In the genomic region with DNA sequence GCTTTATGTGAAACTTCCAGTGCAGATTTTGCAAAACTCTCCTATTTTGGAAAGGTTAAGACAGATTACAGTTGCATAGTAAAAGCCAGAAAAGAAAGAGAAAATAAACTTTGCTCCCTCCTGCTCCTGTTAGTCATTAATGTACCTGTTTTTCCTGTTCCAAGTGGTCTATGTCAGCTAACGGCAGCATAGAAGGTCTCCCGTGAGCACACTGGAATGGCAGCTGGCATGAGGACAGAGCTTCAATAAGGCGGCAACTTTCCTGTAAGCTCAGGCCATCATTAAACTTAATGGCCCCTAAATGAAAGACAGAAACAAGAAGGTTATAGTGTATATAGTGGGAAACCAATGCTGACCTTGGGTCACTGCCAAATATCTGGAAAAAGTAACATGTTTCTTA, we compare ENCODE assay signal across 32 cellular contexts. TPM values are rescaled to one million over a fixed set of nuclear protein-coding genes. Genes with fewer than 3 reads are reported as not detected.
DNase-seq lines count a peak whose midpoint lies in the region; ATAC-seq and TF ChIP-seq lines count a peak whose summit lies in the region.
"Had no signal": no experiment of that assay in that cellular context is flagged by ENCODE, and none has a peak within 500 bp of the region (broad histone marks: within the 10 kb centered on the region; RNA-seq: fewer than 3 reads in every experiment).

No MANE protein-coding gene starts in this region.

- TF ChIP-seq CTCF in Caco-2 (IDR thresholded peaks at IDR 0.05; ENCODE audit: insufficient read depth in 1 of 2, low read depth in 1 of 2, low read length in 1 of 2, severe bottlenecking in 1 of 2, unreplicated experiment in 1 of 2), result no peak
- no peak for TF ChIP-seq CTCF in Peyer's patch (IDR thresholded peaks at IDR 0.05)
- no peak for TF ChIP-seq CTCF in prostate gland (IDR thresholded peaks at IDR 0.05)
- TF ChIP-seq CTCF in WTC11 (IDR thresholded peaks at IDR 0.05), result no peak

- 44% methylated on average over 3 of the region's 3 CpGs for WGBS in prostate gland

- CTCF ChIA-PET in Caco-2 (lab: Charles Lee) (interaction anchor here (0.6 to 1.5 kb wide), 4 partner anchors 36 to 95 kb away, joined by 3 to 4 read pairs (median 4); a partner anchor contains a TSS), WTC11 (lab: Charles Lee) (interaction anchor here (1.8 kb wide), 1 partner anchor 158 kb away, joined by 6 read pairs; no protein-coding TSS in a partner anchor)

- TF ChIP-seq POLR2A in Peyer's patch (IDR thresholded peaks at IDR 0.05), result no peak
- no peak for TF ChIP-seq POLR2A in prostate gland (IDR thresholded peaks at IDR 0.05)

- POLR2A ChIA-PET in Caco-2 (lab: Charles Lee), result no interaction called here
- POLR2A ChIA-PET in WTC11 (lab: Charles Lee), result no interaction called here

- H3K27ac ChIP-seq in Peyer's patch (peak overlapping the region in 3 of 4 donors; percentile 8 to 69 (median 22)), prostate gland (peak overlapping the region in 1 of 2 donors; percentile 33)
- H3K27ac ChIP-seq: ascending aorta, vagina had no signal

- DNase-seq in Caco-2, result peak; percentile 53 to 61
- DNase-seq in Peyer's patch, result peak in 1 of 3 donors; percentile 60
- DNase-seq in kidney tubule cell (ENCODE audit: low spot score), result peak; percentile 38
- DNase-seq in prostate gland (ENCODE audit: low spot score), result peak; percentile 46
- DNase-seq in WTC11 (ENCODE audit: low spot score), result no peak
- DNase-seq in SIG-M5 (lab: John Stamatoyannopoulos, UW), result no peak
- no peak for DNase-seq in cerebellar nuclear complex (lab: John Stamatoyannopoulos, UW)
- DNase-seq: activated CD4-positive, alpha-beta T cell treated with anti-CD3 and anti-CD28 coated beads for 36 hours; activated CD8-positive, alpha-beta memory T cell treated with anti-CD3 and anti-CD28 coated beads for 24 hours; activated gamma-delta T cell; activated naive CD8-positive, alpha-beta T cell treated with anti-CD3 and anti-CD28 coated beads, Interleukin-2, amount 10 ng/mL, durations not matched to agents 7 days and 5 days; activated T-cell treated with anti-CD3 and anti-CD28 coated beads, Interleukin-2, amount 50 U/mL, for 1 hour; caudate nucleus; CD8-positive, alpha-beta T cell; DMS153; GDM1; KBM-7; MM.1S; NCI-H2029; NCI-H226; NCI-H748 treated with DMSO at 0.1 percent for 48 hours; posterior cingulate gyrus; SK-N-SH; stimulated activated naive CD4-positive, alpha-beta T cell treated with Interleukin-2 at 50 U/mL for 16 hours; T-helper 2 cell had no signal

- H3K4me3 ChIP-seq in Caco-2 (ENCODE audit: low read depth, low read length) (no peak overlapping the region), Peyer's patch (no peak overlapping the region), prostate gland (no peak overlapping the region)
- H3K4me3 ChIP-seq: ascending aorta, HAP-1, lung, vagina had no signal

- BruUV-seq in Caco-2 (replicated peaks; lab: Mats Ljungman, UMichigan), result no TSS peak

- H3K9me3 Mint-ChIP-seq in Caco-2 (ENCODE audit: unreplicated experiment) (no peaks in the 10 kb centered on the region), WTC11 (no peaks in the 10 kb centered on the region)
- H3K9me3 Mint-ChIP-seq: activated naive CD8-positive, alpha-beta T cell treated with anti-CD3 and anti-CD28 coated beads, Interleukin-2, amount 10 ng/mL, durations not matched to agents 7 days and 5 days; CD8-positive, alpha-beta T cell; dendritic cell treated with granulocyte-macrophage colony-stimulating factor and Interleukin-4, amounts not matched to agents 40 ng/mL and 50 ng/mL, for 4 days had no signal

- H3K36me3 Mint-ChIP-seq in Caco-2 (ENCODE audit: insufficient read depth, unreplicated experiment) (peaks cover 68% of the 10 kb centered on the region), WTC11 (peaks cover 38% of the 10 kb centered on the region)

- H3K9me3 ChIP-seq in Caco-2 (no peaks in the 10 kb centered on the region), Peyer's patch (no peaks in the 10 kb centered on the region), prostate gland (no peaks in the 10 kb centered on the region)
- H3K9me3 ChIP-seq: ascending aorta, HAP-1, SK-N-SH, vagina had no signal

- peak overlapping the region; percentile 47 for H3K4me3 Mint-ChIP-seq in Caco-2 (ENCODE audit: unreplicated experiment)
- H3K4me3 Mint-ChIP-seq in WTC11, result no peak overlapping the region
- H3K4me3 Mint-ChIP-seq: activated CD4-positive, alpha-beta T cell treated with anti-CD3 and anti-CD28 coated beads for 36 hours; activated naive CD8-positive, alpha-beta T cell treated with anti-CD3 and anti-CD28 coated beads, Interleukin-2, amount 10 ng/mL, durations not matched to agents 7 days and 5 days; B cell; CD8-positive, alpha-beta T cell; dendritic cell treated with granulocyte-macrophage colony-stimulating factor and Interleukin-4, amounts not matched to agents 40 ng/mL and 50 ng/mL, for 4 days had no signal

- peaks cover 14% of the 10 kb centered on the region for H3K4me1 ChIP-seq in Caco-2
- H3K4me1 ChIP-seq in Peyer's patch, result no peaks in the 10 kb centered on the region
- peaks cover 2% of the 10 kb centered on the region for H3K4me1 ChIP-seq in prostate gland (replicated peaks)
- H3K4me1 ChIP-seq: ascending aorta, HAP-1, vagina had no signal

- no peak for ATAC-seq in WTC11
- ATAC-seq in HG03095 (IDR thresholded peaks at IDR 0.05; ENCODE audit: unreplicated experiment), result no peak
- ATAC-seq: activated CD4-positive, alpha-beta T cell treated with anti-CD3 and anti-CD28 coated beads for 36 hours; CD8-positive, alpha-beta T cell had no signal

- H3K36me3 ChIP-seq in Caco-2 (ENCODE audit: control insufficient read depth, insufficient read depth, low read length) (peaks cover 4% of the 10 kb centered on the region; the same call in 1 of the 2 replicates), Peyer's patch (peaks cover 5 to 79% (median 9%) of the 10 kb centered on the region in 3 donors), prostate gland (peaks cover 2 to 9% of the 10 kb centered on the region in 2 donors)
- H3K36me3 ChIP-seq: HAP-1 had no signal

- intact Hi-C loops in Caco-2 (cut with micrococcal nuclease; ENCODE audit: unreplicated experiment), result loop anchor here (1.0 kb wide), 1 partner anchor 16 kb away; a partner anchor contains a TSS
- intact Hi-C loops in prostate gland (cut with DNase I), result no loop called here

- H3K27ac Mint-ChIP-seq in Caco-2 (ENCODE audit: unreplicated experiment) (peak overlapping the region; percentile 55), WTC11 (no peak overlapping the region)
- H3K27ac Mint-ChIP-seq: activated CD4-positive, alpha-beta T cell treated with anti-CD3 and anti-CD28 coated beads for 36 hours; activated naive CD8-positive, alpha-beta T cell treated with anti-CD3 and anti-CD28 coated beads, Interleukin-2, amount 10 ng/mL, durations not matched to agents 7 days and 5 days; B cell; CD8-positive, alpha-beta T cell; dendritic cell treated with granulocyte-macrophage colony-stimulating factor and Interleukin-4, amounts not matched to agents 40 ng/mL and 50 ng/mL, for 4 days had no signal

- H3K27me3 Mint-ChIP-seq in Caco-2 (ENCODE audit: insufficient read depth, unreplicated experiment) (no peaks in the 10 kb centered on the region), WTC11 (ENCODE audit: low read depth) (no peaks in the 10 kb centered on the region)
- H3K27me3 Mint-ChIP-seq: activated CD4-positive, alpha-beta T cell treated with anti-CD3 and anti-CD28 coated beads for 36 hours; activated naive CD8-positive, alpha-beta T cell treated with anti-CD3 and anti-CD28 coated beads, Interleukin-2, amount 10 ng/mL, durations not matched to agents 7 days and 5 days; B cell; dendritic cell treated with granulocyte-macrophage colony-stimulating factor and Interleukin-4, amounts not matched to agents 40 ng/mL and 50 ng/mL, for 4 days had no signal

- no peaks in the 10 kb centered on the region for H3K27me3 ChIP-seq in Caco-2 (replicated peaks; ENCODE audit: control insufficient read depth, insufficient read depth, low read length)
- H3K27me3 ChIP-seq in Peyer's patch, result no peaks in the 10 kb centered on the region
- no peaks in the 10 kb centered on the region for H3K27me3 ChIP-seq in prostate gland (replicated peaks; ENCODE audit: insufficient read depth)
- H3K27me3 ChIP-seq: ascending aorta, vagina had no signal

- H3K4me1 Mint-ChIP-seq in Caco-2 (ENCODE audit: low read depth, unreplicated experiment), result peaks cover 18% of the 10 kb centered on the region
- H3K4me1 Mint-ChIP-seq in WTC11, result no peaks in the 10 kb centered on the region
- H3K4me1 Mint-ChIP-seq: activated CD4-positive, alpha-beta T cell treated with anti-CD3 and anti-CD28 coated beads for 36 hours; activated naive CD8-positive, alpha-beta T cell treated with anti-CD3 and anti-CD28 coated beads, Interleukin-2, amount 10 ng/mL, durations not matched to agents 7 days and 5 days; B cell had no signal

RNA-seq across cellular contexts. Expression of a gene that starts 16.0 kb away (rescaled TPM):
- total RNA-seq in Caco-2 (2022), result 48.8 and 54.4 TPM in 2 replicates
- 10 to 100 TPM; 32.3 to 38.6 (median 34.7) TPM for total RNA-seq in Peyer's patch
- 10 to 100 TPM; 43.9 to 60.4 TPM for total RNA-seq in prostate gland
- 46.0 to 50.7 TPM (median 50.5 TPM) in 3 replicates for total RNA-seq in WTC11 (2021)

RNA-seq across cellular contexts. Expression of a gene that starts 32.6 kb away (rescaled TPM):
- total RNA-seq in Caco-2 (2022), result 23.2 and 24.5 TPM in 2 replicates
- 10 to 100 TPM; 40.6 to 57.0 (median 48.5) TPM for total RNA-seq in Peyer's patch
- 10 to 100 TPM; 23.3 to 29.6 TPM for total RNA-seq in prostate gland
- 16.7 to 18.3 TPM (median 18.2 TPM) in 3 replicates for total RNA-seq in WTC11 (2021)

RNA-seq across cellular contexts. Expression of a gene that starts 45.1 kb away (rescaled TPM):
- total RNA-seq in Caco-2 (2022) (16.0 and 21.3 TPM in 2 replicates), Peyer's patch (10 to 100 TPM; 15.7 to 36.4 (median 25.0) TPM), prostate gland (10 to 100 TPM; 11.2 to 14.3 TPM), WTC11 (2021) (22.4 to 26.6 TPM (median 23.0 TPM) in 3 replicates)
- total RNA-seq: ascending aorta had no signal

RNA-seq across cellular contexts. Expression of a gene that starts 50.8 kb away (rescaled TPM):
- 2.5 and 3.8 TPM in 2 replicates for total RNA-seq in Caco-2 (2022)
- total RNA-seq in Peyer's patch, result 10 to 100 TPM in 3 of 4 donors, 1 to 10 TPM in 1; 9.2 to 18.3 (median 14.9) TPM
- total RNA-seq in prostate gland, result 10 to 100 TPM in 1 of 2 donors, 1 to 10 TPM in 1; 1.8 to 19.4 TPM
- 1.3 to 1.8 TPM (median 1.6 TPM) in 3 replicates for total RNA-seq in WTC11 (2021)
- total RNA-seq: ascending aorta; CD8-positive, alpha-beta T cell; vagina had no signal

Comparison
In these comparisons a context has a peak if more than half of its experiments do, and no peak if none do; other contexts are left out.
1. DNase-seq: peak in Caco-2 (2 of 2), kidney tubule cell (single experiment) and prostate gland (single experiment); none in WTC11 (single experiment), SIG-M5 (single experiment) and cerebellar nuclear complex (0 of 2).